Comparison of ENCODE assay signal across 1 cellular context in the genomic region with DNA sequence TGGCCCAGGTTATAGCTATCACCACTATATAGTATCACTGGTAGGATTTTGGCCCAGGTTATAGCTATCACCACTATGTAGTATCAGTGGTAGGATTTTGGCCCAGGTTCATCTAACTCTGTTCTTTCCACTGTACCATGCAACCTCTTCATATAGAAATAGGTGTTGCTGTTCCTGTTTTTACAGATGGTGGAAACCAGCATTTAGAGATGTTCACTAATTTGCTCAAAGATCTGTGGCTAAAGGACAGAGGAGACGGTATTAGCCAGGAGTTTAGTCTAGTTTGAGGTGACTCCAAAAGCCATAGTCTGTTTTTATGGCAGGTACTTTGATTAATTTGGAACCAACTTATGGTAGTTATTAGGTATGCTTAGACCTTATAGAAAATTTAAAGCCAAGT.
TF ChIP-seq lines count a peak whose summit lies in the region.

No MANE protein-coding gene starts in this region.

TF ChIP-seq in neural cell, 6 proteins besides CTCF, POLR2A, EP300 and RAD21 (continued from another document):
- TF ChIP-seq REST (IDR thresholded peaks at IDR 0.05; ENCODE audit: borderline replicate concordance) = no peak
